Comparison of ENCODE assay signal across 9 cellular contexts in genomic region chr13:94710881-94711560, GRCh38. TPM values are rescaled to one million over a fixed set of nuclear protein-coding genes. Genes with fewer than 3 reads are reported as not detected.
DNase-seq lines count a peak whose midpoint lies in the region; ATAC-seq lines count a peak whose summit lies in the region.
"Had no signal": no experiment of that assay in that cellular context is flagged by ENCODE, and none has a peak within 500 bp of the region (broad histone marks: within the 10 kb centered on the region; RNA-seq: fewer than 3 reads in every experiment).

No MANE protein-coding gene starts in this region.

- H3K4me1 ChIP-seq in GM23248 (ENCODE audit: insufficient read depth) (no peaks in the 10 kb centered on the region), ectodermal cell (ENCODE audit: control insufficient read depth, insufficient read depth, low read length) (peaks cover 14% of the 10 kb centered on the region)

- H3K9ac ChIP-seq in GM23248 = no peak overlapping the region

- H3K36me3 ChIP-seq in GM23248 (ENCODE audit: low read depth) = no peaks in the 10 kb centered on the region
- H3K36me3 ChIP-seq in ectodermal cell (ENCODE audit: control insufficient read depth, insufficient read depth, low read length) = peaks cover 4% of the 10 kb centered on the region

- H3K4me3 Mint-ChIP-seq in activated CD4-positive, alpha-beta T cell treated with anti-CD3 and anti-CD28 coated beads for 36 hours = peak overlapping the region; percentile 19

- H3K9me3 Mint-ChIP-seq in activated CD4-positive, alpha-beta T cell treated with anti-CD3 and anti-CD28 coated beads for 36 hours (ENCODE audit: low read depth) = no peaks in the 10 kb centered on the region

- H3K27ac Mint-ChIP-seq in activated CD4-positive, alpha-beta T cell treated with anti-CD3 and anti-CD28 coated beads for 36 hours = no peak overlapping the region

- H3K4me3 ChIP-seq in GM23248 = no peak overlapping the region
- H3K4me3 ChIP-seq in ectodermal cell (ENCODE audit: insufficient read depth, low read depth, low read length) = peak overlapping the region; percentile 81

- 9 to 12% methylated on average over 55 to 72 of the region's 81 CpGs for WGBS in GM23248 (ENCODE audit: low coverage in 1 of 2, low lambda C conversion rate in 2 of 2, missing lambda C conversion rate in 2 of 2), 2 experiments
- WGBS in ectodermal cell, 2 experiments = 0% methylated on average over 81 of the region's 81 CpGs

- H3K27me3 ChIP-seq in GM23248 (replicated peaks; ENCODE audit: insufficient read depth) (peaks cover 85% of the 10 kb centered on the region), ectodermal cell (ENCODE audit: control insufficient read depth, insufficient read depth, low read length, poor library complexity, severe bottlenecking) (peaks cover 54% of the 10 kb centered on the region)

- H4K20me1 ChIP-seq in GM23248 (ENCODE audit: insufficient read depth) = no peaks in the 10 kb centered on the region

- H3K9me3 ChIP-seq in GM23248 (ENCODE audit: low read depth) (no peaks in the 10 kb centered on the region), ectodermal cell (ENCODE audit: control insufficient read depth, low read length) (no peaks in the 10 kb centered on the region)

- in situ Hi-C loops in GM23248 (cut with MboI) = no loop called here

- peaks cover 21% of the 10 kb centered on the region for H3K4me1 Mint-ChIP-seq in activated CD4-positive, alpha-beta T cell treated with anti-CD3 and anti-CD28 coated beads for 36 hours

- POLR2A ChIA-PET in activated CD4-positive, alpha-beta T cell treated with anti-CD3 and anti-CD28 coated beads for 36 hours (lab: Charles Lee) = no interaction called here

- CTCF ChIA-PET in activated CD4-positive, alpha-beta T cell treated with anti-CD3 and anti-CD28 coated beads for 36 hours (lab: Charles Lee) = interaction anchor here (0.7 kb wide), 1 partner anchor 43 kb away, joined by 3 read pairs; no protein-coding TSS in a partner anchor

- H3K79me2 ChIP-seq in GM23248 (ENCODE audit: insufficient read depth) = no peaks in the 10 kb centered on the region

- H2AFZ ChIP-seq in GM23248 = no peak overlapping the region

- peaks cover 68% of the 10 kb centered on the region for H3K27me3 Mint-ChIP-seq in activated CD4-positive, alpha-beta T cell treated with anti-CD3 and anti-CD28 coated beads for 36 hours

- H3K9me2 ChIP-seq in GM23248 (ENCODE audit: insufficient read depth) = no peaks in the 10 kb centered on the region

- H3K27ac ChIP-seq in GM23248 (no peak overlapping the region), ectodermal cell (ENCODE audit: insufficient read depth, low read depth, low read length, poor library complexity, severe bottlenecking) (peak overlapping the region; percentile 64)

- no peaks in the 10 kb centered on the region for H3F3A ChIP-seq in GM23248 (ENCODE audit: insufficient read depth)

- intact Hi-C loops in activated CD4-positive, alpha-beta T cell treated with anti-CD3 and anti-CD28 coated beads for 36 hours (cut with DNase I, micrococcal nuclease) = loop anchor here (5.0 to 10.0 kb wide), 5 partner anchors 89 to 1381 kb away; partner anchors contain the start of gene HS6ST3 (in 1 of the 2)
- intact Hi-C loops in posterior vena cava (cut with DNase I) = loop anchor here in 1 of 2 donors (10.0 kb wide), 1 partner anchor 1184 kb away; no protein-coding TSS in a partner anchor

- no peak overlapping the region for H3K4me2 ChIP-seq in GM23248 (ENCODE audit: unreplicated experiment)

- peak; percentile 63 for ATAC-seq in activated CD4-positive, alpha-beta T cell treated with anti-CD3 and anti-CD28 coated beads for 36 hours

- DNase-seq in activated CD4-positive, alpha-beta T cell treated with anti-CD3 and anti-CD28 coated beads for 36 hours = peak; percentile 52
- no peak for DNase-seq in activated CD4-positive, alpha-beta T cell treated with anti-CD3 and anti-CD28 coated beads, Interleukin-2, amount 50 U/mL, for 4 hours
- DNase-seq in GM23248 = peak; percentile 27
- peak; percentile 41 for DNase-seq in NCI-H2171 treated with DMSO at 0.1 percent for 48 hours (lab: John Stamatoyannopoulos, UW)
- DNase-seq in posterior vena cava (ENCODE audit: low spot score) = peak; percentile 80
- no peak for DNase-seq in RPMI8226
- no peak for DNase-seq in superior temporal gyrus (ENCODE audit: extremely low spot score)

- H3K36me3 Mint-ChIP-seq in activated CD4-positive, alpha-beta T cell treated with anti-CD3 and anti-CD28 coated beads for 36 hours (ENCODE audit: low read depth) = no peaks in the 10 kb centered on the region

RNA-seq across cellular contexts. Expression of gene SOX21, which starts 1.3 kb away (rescaled TPM):
- not detected for total RNA-seq in activated CD4-positive, alpha-beta T cell treated with anti-CD3 and anti-CD28 coated beads for 36 hours
- total RNA-seq in GM23248 (2014; rRNA removed; shearing (Covaris generic)) = not detected in 2 replicates
- polyA plus RNA-seq in GM23248 (2016; fragmentation: Nextera tagmentation; extraction: Ambion mirVana) = not detected in 2 replicates
- 44.4 TPM for polyA plus RNA-seq in ectodermal cell (2013, experiment 1 of 4)
- 71.5 TPM for polyA plus RNA-seq in ectodermal cell (2013, experiment 2 of 4)
- polyA plus RNA-seq in ectodermal cell (2013, experiment 3 of 4) = 71.1 TPM
- polyA plus RNA-seq in ectodermal cell (2013, experiment 4 of 4) = 74.5 TPM
- under 1 TPM in 1 of 2 donors, not detected in 1; 0.10 TPM for total RNA-seq in posterior vena cava
- total RNA-seq: renal cortical epithelial cell had no signal

Comparison
In these comparisons a context has a peak if more than half of its experiments do, and no peak if none do; other contexts are left out.
1. DNase-seq: peak in activated CD4-positive, alpha-beta T cell treated with anti-CD3 and anti-CD28 coated beads for 36 hours (single experiment), GM23248 (single experiment), NCI-H2171 treated with DMSO at 0.1 percent for 48 hours (single experiment) and posterior vena cava (single experiment); none in activated CD4-positive, alpha-beta T cell treated with anti-CD3 and anti-CD28 coated beads, Interleukin-2, amount 50 U/mL, for 4 hours (0 of 2), RPMI8226 (single experiment) and superior temporal gyrus (single experiment).